2 cellular contexts compared by ENCODE assay signal in the genomic region with DNA sequence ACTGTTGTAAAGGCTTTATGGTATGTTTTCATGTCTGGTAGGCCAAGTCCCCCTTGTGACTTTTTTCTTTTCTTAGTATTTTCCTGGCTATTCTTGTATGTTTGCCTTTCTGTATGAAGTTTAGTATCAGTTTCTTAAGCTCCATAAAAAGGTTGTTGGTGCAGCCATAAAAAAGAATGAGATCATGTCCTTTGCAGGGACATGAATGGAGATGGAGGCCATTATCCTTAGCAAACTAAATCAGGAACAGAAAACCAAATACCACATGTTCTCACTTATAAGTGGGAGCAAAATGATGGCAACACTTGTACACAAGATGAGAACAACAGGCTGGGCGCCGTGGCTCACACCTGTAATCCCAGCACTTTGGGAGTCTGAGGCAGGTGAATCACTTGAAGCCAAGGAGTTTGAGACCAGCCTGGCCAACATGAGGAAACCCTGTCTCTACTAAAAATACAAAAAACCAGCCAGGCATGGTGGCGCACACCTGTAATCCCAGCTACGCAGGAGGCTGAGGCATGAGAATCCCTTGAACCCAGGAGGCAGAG. TPM values are rescaled to one million over a fixed set of nuclear protein-coding genes. Genes with fewer than 3 reads are reported as not detected.
"Had no signal": no experiment of that assay in that cellular context is flagged by ENCODE, and none has a peak within 500 bp of the region (broad histone marks: within the 10 kb centered on the region; RNA-seq: fewer than 3 reads in every experiment).

No MANE protein-coding gene starts in this region.

RNA-seq across cellular contexts. Expression of gene IGF2BP2, which starts 13.7 kb away (rescaled TPM):
- polyA plus RNA-seq: naive thymus-derived CD4-positive, alpha-beta T cell; naive thymus-derived CD8-positive, alpha-beta T cell had no signal
